Comparison of ENCODE assay signal across 14 cellular contexts in the genomic region with DNA sequence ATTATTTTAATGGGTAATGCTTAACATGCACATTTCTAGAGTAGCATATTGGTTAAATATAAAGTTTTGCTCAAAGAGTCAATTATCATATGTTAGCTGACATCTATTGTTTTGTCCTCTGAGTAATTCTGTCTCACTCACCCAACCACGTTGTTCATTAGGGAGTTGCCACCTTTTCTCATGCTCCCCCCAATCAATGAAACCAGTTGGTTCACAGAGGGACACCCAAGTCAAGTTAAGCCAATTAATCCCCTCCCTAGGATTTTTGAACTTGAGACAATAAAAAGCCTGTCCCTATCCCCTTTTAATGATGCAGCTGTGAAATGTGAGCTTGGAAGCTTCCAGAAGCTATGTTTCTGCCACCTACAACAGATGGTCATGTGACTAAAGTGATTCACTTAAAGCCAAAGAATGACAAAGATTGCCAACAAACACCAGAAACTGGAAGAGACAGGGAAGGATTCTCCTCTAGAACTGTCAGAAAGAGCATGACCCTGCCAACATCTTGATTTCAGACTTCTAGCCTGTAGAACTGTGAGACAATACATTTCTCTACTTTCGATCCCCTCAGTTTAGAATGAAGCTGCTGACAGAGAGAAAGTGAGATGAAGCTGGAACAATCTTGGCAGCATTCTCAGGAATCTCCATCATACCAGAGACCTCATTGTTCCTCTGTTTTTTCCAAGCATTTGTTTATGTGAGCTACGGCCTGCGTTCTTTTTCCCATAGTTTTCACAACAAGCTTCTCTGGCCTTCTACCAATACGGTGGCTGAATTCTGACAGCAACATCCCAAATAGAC. TPM values are rescaled to one million over a fixed set of nuclear protein-coding genes. Genes with fewer than 3 reads are reported as not detected.
DNase-seq lines count a peak whose midpoint lies in the region; TF ChIP-seq lines count a peak whose summit lies in the region.
"Had no signal": no experiment of that assay in that cellular context is flagged by ENCODE, and none has a peak within 500 bp of the region (broad histone marks: within the 10 kb centered on the region; RNA-seq: fewer than 3 reads in every experiment).

No MANE protein-coding gene starts in this region.

- no peak overlapping the region for H3K4me2 ChIP-seq in SK-N-SH
- H3K4me2 ChIP-seq: KMS-11 had no signal

- no peak for TF ChIP-seq RAD21 in SK-N-SH (IDR thresholded peaks at IDR 0.05; ENCODE audit: low read length)

- no peak overlapping the region for H3K9ac ChIP-seq in SK-N-SH
- H3K9ac ChIP-seq: KMS-11 had no signal

- no peaks in the 10 kb centered on the region for H3K9me3 Mint-ChIP-seq in nephron progenitor cell

- H2AFZ ChIP-seq in SK-N-SH (ENCODE audit: low read depth): no peak overlapping the region

- peak overlapping the region; percentile 24 for H3K27ac Mint-ChIP-seq in nephron progenitor cell

- no peaks in the 10 kb centered on the region for H3K9me3 ChIP-seq in SK-N-SH
- H3K9me3 ChIP-seq: adrenal gland, left ventricle myocardium inferior had no signal

- POLR2A ChIA-PET in SK-N-SH (lab: Yijun Ruan, JAX): no interaction called here

- peak; percentile 88 for DNase-seq in AG10803 (ENCODE audit: low read depth)
- DNase-seq in fibroblast of peridontal ligament (ENCODE audit: extremely low read depth): peak; percentile 87
- no peak for DNase-seq in nephron progenitor cell
- no peak for DNase-seq in SK-N-SH
- DNase-seq in NCI-H1417 (lab: John Stamatoyannopoulos, UW): no peak
- DNase-seq in cerebellar nuclear complex (lab: John Stamatoyannopoulos, UW): no peak
- DNase-seq in NCI-H1105 treated with DMSO at 0.1 percent for 48 hours (lab: John Stamatoyannopoulos, UW): no peak
- DNase-seq: adrenal gland, AML-193, left ventricle myocardium inferior, PC-3, retina had no signal

- no peaks in the 10 kb centered on the region for H3F3A ChIP-seq in SK-N-SH (replicated peaks; ENCODE audit: insufficient read depth)

- H3K4me1 ChIP-seq in SK-N-SH (ENCODE audit: control insufficient read depth in 1 of 2, insufficient read depth in 2 of 2, low read depth in 1 of 2, low read length in 1 of 2): peaks cover 0 to 4% of the 10 kb centered on the region in 2 experiments; a peak in 1 of 4 replicates

- no peaks in the 10 kb centered on the region; the same call in 1 of the 2 replicates for H3K27me3 ChIP-seq in SK-N-SH (ENCODE audit: insufficient read depth)
- H3K27me3 ChIP-seq: adrenal gland had no signal

- peaks cover 11% of the 10 kb centered on the region for H3K27me3 Mint-ChIP-seq in nephron progenitor cell (ENCODE audit: low read depth, poor library complexity)

- TF ChIP-seq EP300 in SK-N-SH (IDR thresholded peaks at IDR 0.05; ENCODE audit: borderline replicate concordance in 1 of 2, low read depth in 1 of 2, low read length in 1 of 2): no peak

- H3K4me1 Mint-ChIP-seq in nephron progenitor cell: peaks cover 22% of the 10 kb centered on the region

- no peaks in the 10 kb centered on the region for H3K79me2 ChIP-seq in SK-N-SH (ENCODE audit: insufficient read depth)

- no peaks in the 10 kb centered on the region for H3K36me3 Mint-ChIP-seq in nephron progenitor cell (ENCODE audit: low read depth)

- H3K9me2 ChIP-seq in SK-N-SH: no peaks in the 10 kb centered on the region

- peak overlapping the region; percentile 89 for H3K27ac ChIP-seq in angular gyrus (ENCODE audit: low read depth, low read length)
- no peak overlapping the region for H3K27ac ChIP-seq in SK-N-SH (ENCODE audit: low read depth in 2 of 2, low read length in 1 of 2)
- H3K27ac ChIP-seq: adrenal gland, KMS-11, left ventricle myocardium inferior had no signal

- CTCF ChIA-PET in SK-N-SH (lab: Yijun Ruan, JAX): interaction anchor here (1.0 kb wide), 1 partner anchor 18 kb away, joined by 7 read pairs; no protein-coding TSS in a partner anchor

- TF ChIP-seq CTCF in AG10803 (conservative IDR thresholded peaks at IDR 0.05; ENCODE audit: low read length) (no peak), nephron progenitor cell (IDR thresholded peaks at IDR 0.05) (no peak), SK-N-SH (IDR thresholded peaks at IDR 0.05) (no peak)

- WGBS in SK-N-SH (ENCODE audit: low lambda C conversion rate): 46% methylated on average over 5 of the region's 5 CpGs

- H3K4me3 Mint-ChIP-seq in nephron progenitor cell: no peak overlapping the region

- H3K4me3 ChIP-seq in AG10803 (ENCODE audit: low read length) (peak overlapping the region; percentile 2; the same call in 1 of the 2 replicates), SK-N-SH (ENCODE audit: low read depth in 2 of 2, low read length in 1 of 2) (no peak overlapping the region)
- H3K4me3 ChIP-seq: adrenal gland, left ventricle myocardium inferior had no signal

- no peaks in the 10 kb centered on the region for H4K20me1 ChIP-seq in SK-N-SH (ENCODE audit: insufficient read depth)

- H3K36me3 ChIP-seq in SK-N-SH (replicated peaks in 1 of 2; ENCODE audit: control insufficient read depth in 1 of 2, insufficient read depth in 2 of 2, low read length in 1 of 2): no peaks in the 10 kb centered on the region
- H3K36me3 ChIP-seq: adrenal gland, left ventricle myocardium inferior had no signal

TF ChIP-seq in SK-N-SH, 30 proteins besides CTCF, POLR2A, EP300 and RAD21:
- no peak for TF ChIP-seq FOSL2 (IDR thresholded peaks at IDR 0.05; ENCODE audit: borderline replicate concordance, low read depth)

RNA-seq across cellular contexts. Expression of a gene that starts 57.9 kb away (rescaled TPM):
- 0.13 and 0.19 TPM in 2 replicates for polyA plus RNA-seq in SK-N-SH (2012; rRNA removed)
- 0.14 and 0.17 TPM in 2 replicates for polyA plus RNA-seq in SK-N-SH (2012; cell fraction: cytosol; rRNA removed)
- polyA plus RNA-seq in SK-N-SH (2012; cell fraction: nucleus; rRNA removed): 0.12 TPM in 1 of 2 replicates, not detected in the other

Comparison
In these comparisons a context has a peak if more than half of its experiments do, and no peak if none do; other contexts are left out.
1. DNase-seq: peak in AG10803 (single experiment) and fibroblast of peridontal ligament (single experiment); none in nephron progenitor cell (single experiment), SK-N-SH (single experiment), NCI-H1417 (0 of 3), cerebellar nuclear complex (0 of 2) and NCI-H1105 treated with DMSO at 0.1 percent for 48 hours (single experiment).